9 cellular contexts compared by ENCODE assay signal in genomic region chr3:81242871-81243270, GRCh38.
DNase-seq lines count a peak whose midpoint lies in the region; ATAC-seq and TF ChIP-seq lines count a peak whose summit lies in the region.
"Had no signal": no experiment of that assay in that cellular context is flagged by ENCODE, and none has a peak within 500 bp of the region (broad histone marks: within the 10 kb centered on the region; RNA-seq: fewer than 3 reads in every experiment).

No MANE protein-coding gene starts in this region.

- no peaks in the 10 kb centered on the region for H3K36me3 ChIP-seq in RWPE2 (ENCODE audit: low read depth)
- no peaks in the 10 kb centered on the region for H3K36me3 ChIP-seq in CD4-positive, alpha-beta memory T cell (ENCODE audit: insufficient read depth, low read length)

- H3K27ac ChIP-seq in RWPE2 (ENCODE audit: poor library complexity, severe bottlenecking), result no peak overlapping the region
- no peak overlapping the region for H3K27ac ChIP-seq in CD4-positive, alpha-beta memory T cell (ENCODE audit: low read depth, low read length)

- no peak overlapping the region for H3K4me3 Mint-ChIP-seq in activated T-helper 1 cell treated with anti-CD3 and anti-CD28 coated beads, Interleukin-12 subunit alpha, Interleukin-12 subunit beta, Interleukin-2, Interleukin-4 antibody, amounts not matched to agents 30 ng/mL and 10 ng/mL and 1 ng/mL, durations not matched to agents 14 hours and 24 hours and 36 hours
- H3K4me3 Mint-ChIP-seq in CD4-positive, alpha-beta memory T cell, result no peak overlapping the region

- no peaks in the 10 kb centered on the region for H3K9me3 ChIP-seq in RWPE2 (ENCODE audit: severe bottlenecking)
- no peaks in the 10 kb centered on the region for H3K9me3 ChIP-seq in CD4-positive, alpha-beta memory T cell (ENCODE audit: control insufficient read depth in 1 of 2, low read length in 2 of 2)

- H3K4me1 Mint-ChIP-seq in activated T-helper 1 cell treated with anti-CD3 and anti-CD28 coated beads, Interleukin-12 subunit alpha, Interleukin-12 subunit beta, Interleukin-2, Interleukin-4 antibody, amounts not matched to agents 30 ng/mL and 10 ng/mL and 1 ng/mL, durations not matched to agents 14 hours and 24 hours and 36 hours (ENCODE audit: low read depth), result no peaks in the 10 kb centered on the region
- no peaks in the 10 kb centered on the region for H3K4me1 Mint-ChIP-seq in CD4-positive, alpha-beta memory T cell

- ATAC-seq in HG02943 (IDR thresholded peaks at IDR 0.05; ENCODE audit: low read depth, unreplicated experiment), result peak; percentile 74
- ATAC-seq in RWPE2 (ENCODE audit: low read depth), result 0 out of 3 replicates have a peak, but pooled peaks have one; percentile 50
- ATAC-seq in left colon, result peak; percentile 45

- H3K4me3 ChIP-seq in RWPE2 (ENCODE audit: severe bottlenecking), result no peak overlapping the region
- no peak overlapping the region for H3K4me3 ChIP-seq in CD4-positive, alpha-beta memory T cell (ENCODE audit: low read length in 2 of 2)

- TF ChIP-seq CTCF in RWPE2 (IDR thresholded peaks at IDR 0.05; ENCODE audit: poor library complexity, severe bottlenecking), result peak; percentile 54

- no peaks in the 10 kb centered on the region for H3K27me3 ChIP-seq in RWPE2 (ENCODE audit: insufficient read depth, poor library complexity, severe bottlenecking)
- no peaks in the 10 kb centered on the region for H3K27me3 ChIP-seq in CD4-positive, alpha-beta memory T cell (ENCODE audit: insufficient read depth, low read length)

- POLR2A ChIA-PET in CD4-positive, alpha-beta memory T cell (lab: Charles Lee; ENCODE audit: partially characterized antibody), result no interaction called here

- no peaks in the 10 kb centered on the region for H3K4me1 ChIP-seq in RWPE2 (ENCODE audit: insufficient read depth, poor library complexity, severe bottlenecking)
- no peaks in the 10 kb centered on the region for H3K4me1 ChIP-seq in CD4-positive, alpha-beta memory T cell (ENCODE audit: insufficient read depth, low read length)

- DNase-seq in EL, result peak; percentile 21
- DNase-seq in RWPE2 (ENCODE audit: low spot score), result no peak
- no peak for DNase-seq in left colon
- DNase-seq in activated T-helper 1 cell treated with anti-CD3 and anti-CD28 coated beads, Interleukin-12 subunit alpha, Interleukin-12 subunit beta, Interleukin-2, Interleukin-4 antibody, amounts not matched to agents 30 ng/mL and 10 ng/mL and 1 ng/mL, durations not matched to agents 14 hours and 24 hours and 36 hours (ENCODE audit: low spot score), result no peak
- DNase-seq in CD4-positive, alpha-beta memory T cell, result no peak
- no peak for DNase-seq in stimulated activated CD4-positive, alpha-beta T cell treated with anti-CD3 and anti-CD28 coated beads, Interleukin-4, amount 100 ng/mL, for 1 hour
- no peak for DNase-seq in mucosa of gallbladder (ENCODE audit: low spot score)
- DNase-seq: stimulated activated naive CD4-positive, alpha-beta T cell had no signal

- H3K27me3 Mint-ChIP-seq in activated T-helper 1 cell treated with anti-CD3 and anti-CD28 coated beads, Interleukin-12 subunit alpha, Interleukin-12 subunit beta, Interleukin-2, Interleukin-4 antibody, amounts not matched to agents 30 ng/mL and 10 ng/mL and 1 ng/mL, durations not matched to agents 14 hours and 24 hours and 36 hours (ENCODE audit: insufficient read depth), result peaks cover 1% of the 10 kb centered on the region
- H3K27me3 Mint-ChIP-seq in CD4-positive, alpha-beta memory T cell, result no peaks in the 10 kb centered on the region

- H3K36me3 Mint-ChIP-seq in activated T-helper 1 cell treated with anti-CD3 and anti-CD28 coated beads, Interleukin-12 subunit alpha, Interleukin-12 subunit beta, Interleukin-2, Interleukin-4 antibody, amounts not matched to agents 30 ng/mL and 10 ng/mL and 1 ng/mL, durations not matched to agents 14 hours and 24 hours and 36 hours (ENCODE audit: low read depth), result no peaks in the 10 kb centered on the region
- no peaks in the 10 kb centered on the region for H3K36me3 Mint-ChIP-seq in CD4-positive, alpha-beta memory T cell

- H3K9me3 Mint-ChIP-seq in activated T-helper 1 cell treated with anti-CD3 and anti-CD28 coated beads, Interleukin-12 subunit alpha, Interleukin-12 subunit beta, Interleukin-2, Interleukin-4 antibody, amounts not matched to agents 30 ng/mL and 10 ng/mL and 1 ng/mL, durations not matched to agents 14 hours and 24 hours and 36 hours, result no peaks in the 10 kb centered on the region
- peaks cover 0 to 5% (median 2%) of the 10 kb centered on the region in 8 donors for H3K9me3 Mint-ChIP-seq in CD4-positive, alpha-beta memory T cell

- no peak overlapping the region for H3K27ac Mint-ChIP-seq in activated T-helper 1 cell treated with anti-CD3 and anti-CD28 coated beads, Interleukin-12 subunit alpha, Interleukin-12 subunit beta, Interleukin-2, Interleukin-4 antibody, amounts not matched to agents 30 ng/mL and 10 ng/mL and 1 ng/mL, durations not matched to agents 14 hours and 24 hours and 36 hours
- no peak overlapping the region for H3K27ac Mint-ChIP-seq in CD4-positive, alpha-beta memory T cell

- CTCF ChIA-PET in CD4-positive, alpha-beta memory T cell (lab: Charles Lee; ENCODE audit: partially characterized antibody), result no interaction called here

- intact Hi-C loops in left colon (cut with DNase I, micrococcal nuclease), result no loop called here
- intact Hi-C loops in activated T-helper 1 cell treated with anti-CD3 and anti-CD28 coated beads, Interleukin-12 subunit alpha, Interleukin-12 subunit beta, Interleukin-2, Interleukin-4 antibody, amounts not matched to agents 30 ng/mL and 10 ng/mL and 1 ng/mL, durations not matched to agents 14 hours and 24 hours and 36 hours (cut with micrococcal nuclease), result no loop called here
- intact Hi-C loops in CD4-positive, alpha-beta memory T cell (cut with micrococcal nuclease), result no loop called here
